Comparison of ENCODE assay signal across 14 cellular contexts in genomic region chr10:43026039-43026973, GRCh38. TPM values are rescaled to one million over a fixed set of nuclear protein-coding genes. Genes with fewer than 3 reads are reported as not detected.
DNase-seq lines count a peak whose midpoint lies in the region; ATAC-seq and TF ChIP-seq lines count a peak whose summit lies in the region.
"Had no signal": no experiment of that assay in that cellular context is flagged by ENCODE, and none has a peak within 500 bp of the region (broad histone marks: within the 10 kb centered on the region; RNA-seq: fewer than 3 reads in every experiment).

No MANE protein-coding gene starts in this region.

- H3K27ac Mint-ChIP-seq in MCF 10A (ENCODE audit: low read depth, unreplicated experiment): no peak overlapping the region

- no peaks in the 10 kb centered on the region for H3K36me3 Mint-ChIP-seq in MCF 10A (ENCODE audit: insufficient read depth, unreplicated experiment)

- no peaks in the 10 kb centered on the region for H3K4me1 ChIP-seq in uterus

- CTCF ChIA-PET in HEK293T (lab: Yijun Ruan, JAX) (no interaction called here), MCF 10A (lab: Yijun Ruan, JAX) (interaction anchor here (0.7 to 1.1 kb wide), 3 partner anchors 9 to 521 kb away, joined by 3 to 4 read pairs (median 3); no protein-coding TSS in a partner anchor)

- H3K27me3 ChIP-seq in uterus: no peaks in the 10 kb centered on the region

- peak overlapping the region; percentile 51 for H3K4me3 Mint-ChIP-seq in MCF 10A (ENCODE audit: unreplicated experiment)

- peak; percentile 9 for DNase-seq in AG20443 (ENCODE audit: low spot score)
- peak; percentile 6 for DNase-seq in HEK293T (ENCODE audit: extremely low spot score)
- DNase-seq in MCF 10A (ENCODE audit: unreplicated experiment): peak; percentile 30
- DNase-seq in kidney tubule cell (ENCODE audit: low spot score): peak; percentile 78
- no peak for DNase-seq in OCI-M2 (lab: John Stamatoyannopoulos, UW; ENCODE audit: unreplicated experiment)
- no peak for DNase-seq in uterus
- DNase-seq: activated CD4-positive, alpha-beta T cell treated with anti-CD3 and anti-CD28 coated beads for 4 hours; activated naive CD4-positive, alpha-beta T cell treated with anti-CD3 and anti-CD28 coated beads, Interleukin-2, amount 50 U/mL, for 16 hours; foreskin melanocyte; NCI-H446; tibial artery had no signal

- no peak overlapping the region for H3K4me3 ChIP-seq in uterus
- H3K4me3 ChIP-seq: tibial artery had no signal

- H3K4me1 Mint-ChIP-seq in MCF 10A (ENCODE audit: insufficient read depth, unreplicated experiment): peaks cover 10% of the 10 kb centered on the region

- H3K27me3 Mint-ChIP-seq in MCF 10A (ENCODE audit: insufficient read depth, unreplicated experiment): no peaks in the 10 kb centered on the region

- no peak for TF ChIP-seq POLR2A in uterus (IDR thresholded peaks at IDR 0.05)

- no peaks in the 10 kb centered on the region for H3K9me3 ChIP-seq in uterus

- TF ChIP-seq CTCF in MCF 10A (IDR thresholded peaks at IDR 0.05; ENCODE audit: unreplicated experiment) (no peak), uterus (IDR thresholded peaks at IDR 0.05) (no peak)

- POLR2A ChIA-PET in HEK293T (lab: Yijun Ruan, JAX): no interaction called here
- POLR2A ChIA-PET in MCF 10A (lab: Yijun Ruan, JAX): interaction anchor here (0.6 to 1.2 kb wide), 3 partner anchors 13 to 111 kb away, joined by 3 to 4 read pairs (median 3); no protein-coding TSS in a partner anchor

- no peak overlapping the region for H3K27ac ChIP-seq in uterus
- H3K27ac ChIP-seq: tibial artery had no signal

- no peak for ATAC-seq in GM18873 (IDR thresholded peaks at IDR 0.05; ENCODE audit: low FRiP score, unreplicated experiment)
- no peak for ATAC-seq in HG03520 (IDR thresholded peaks at IDR 0.05; ENCODE audit: unreplicated experiment)

- BruUV-seq in MCF 10A (replicated peaks; lab: Mats Ljungman, UMichigan): no TSS peak

- intact Hi-C loops in MCF 10A (cut with micrococcal nuclease): no loop called here
- intact Hi-C loops in uterus (cut with DNase I; ENCODE audit: low total_unique reads): no loop called here

- no peaks in the 10 kb centered on the region for H3K36me3 ChIP-seq in uterus
- H3K36me3 ChIP-seq: tibial artery had no signal

- peaks cover 7% of the 10 kb centered on the region for H3K9me3 Mint-ChIP-seq in MCF 10A (ENCODE audit: unreplicated experiment)

TF ChIP-seq in HEK293T, 16 proteins besides CTCF, POLR2A, EP300 and RAD21:
- TF ChIP-seq FOXA1 (IDR thresholded peaks at IDR 0.05) (no peak), LEF1 (IDR thresholded peaks at IDR 0.05; ENCODE audit: borderline replicate concordance) (no peak), HDGF (IDR thresholded peaks at IDR 0.05; ENCODE audit: borderline replicate concordance) (no peak), TARDBP (IDR thresholded peaks at IDR 0.05) (no peak)
TF ChIP-seq in HEK293T: peak in this region for 0.

RNA-seq across cellular contexts. Expression of gene RET, which starts 50.6 kb away (rescaled TPM):
- total RNA-seq in MCF 10A (2022) (not detected in 2 replicates), uterus (1 to 10 TPM in 2 of 4 donors, under 1 TPM in 2; under 0.01 to 6.3 (median 1.0) TPM)
- total RNA-seq: SK-MEL-5 had no signal

Comparison
In these comparisons a context has a peak if more than half of its experiments do, and no peak if none do; other contexts are left out.
1. DNase-seq: peak in AG20443 (single experiment), HEK293T (single experiment), MCF 10A (single experiment) and kidney tubule cell (single experiment); none in OCI-M2 (single experiment) and uterus (0 of 2).